26 cellular contexts compared by ENCODE assay signal in genomic region chr12:118042091-118042490, GRCh38. TPM values are rescaled to one million over a fixed set of nuclear protein-coding genes. Genes with fewer than 3 reads are reported as not detected.
DNase-seq lines count a peak whose midpoint lies in the region; ATAC-seq and TF ChIP-seq lines count a peak whose summit lies in the region.
"Had no signal": no experiment of that assay in that cellular context is flagged by ENCODE, and none has a peak within 500 bp of the region (broad histone marks: within the 10 kb centered on the region; RNA-seq: fewer than 3 reads in every experiment).

No MANE protein-coding gene starts in this region.

- H3K9me3 ChIP-seq in SK-N-SH = no peaks in the 10 kb centered on the region
- H3K9me3 ChIP-seq: BLaER1 treated with 17β-estradiol and CSF1 and Interleukin-3, amounts not matched to agents 10 nM and 100 nM; HAP-1 had no signal

- peaks cover 47% of the 10 kb centered on the region for H3K36me3 Mint-ChIP-seq in T-helper 1 cell treated with Interleukin-12 subunit alpha and Interleukin-12 subunit beta and Interleukin-4 antibody, amounts not matched to agents 30 μg/mL and 1 μg/mL, for 36 hours (ENCODE audit: low read depth)
- H3K36me3 Mint-ChIP-seq in activated naive CD4-positive, alpha-beta T cell treated with anti-CD3 and anti-CD28 coated beads, Interleukin-2, amount 50 U/mL, for 72 hours = peaks cover 20 to 65% of the 10 kb centered on the region in 2 donors
- peaks cover 98% of the 10 kb centered on the region for H3K36me3 Mint-ChIP-seq in activated T-helper 17 cell treated with anti-CD3 and anti-CD28 coated beads, Interleukin-2, amount 50 U/mL, for 72 hours (ENCODE audit: low read depth)
- peaks cover 100% of the 10 kb centered on the region for H3K36me3 Mint-ChIP-seq in stimulated activated effector memory CD8-positive, alpha-beta T cell treated with anti-CD3 and anti-CD28 coated beads, Interleukin-12 subunit alpha, Interleukin-12 subunit beta, amount 100 ng/mL, for 72 hours

- no peak overlapping the region for H3K27ac ChIP-seq in SK-N-SH (ENCODE audit: low read depth in 2 of 2, low read length in 1 of 2)
- H3K27ac ChIP-seq: 22Rv1; BLaER1 treated with 17β-estradiol and CSF1 and Interleukin-3, amounts not matched to agents 10 nM and 100 nM; HL-60 had no signal

- H3K4me3 Mint-ChIP-seq in T-helper 1 cell treated with Interleukin-12 subunit alpha and Interleukin-12 subunit beta and Interleukin-4 antibody, amounts not matched to agents 30 μg/mL and 1 μg/mL, for 36 hours = no peak overlapping the region
- peak overlapping the region; percentile 64 for H3K4me3 Mint-ChIP-seq in activated T-helper 17 cell treated with anti-CD3 and anti-CD28 coated beads, Interleukin-2, amount 50 U/mL, for 72 hours
- H3K4me3 Mint-ChIP-seq in stimulated activated effector memory CD8-positive, alpha-beta T cell treated with anti-CD3 and anti-CD28 coated beads, Interleukin-12 subunit alpha, Interleukin-12 subunit beta, amount 100 ng/mL, for 72 hours = no peak overlapping the region
- H3K4me3 Mint-ChIP-seq: CD8-positive, alpha-beta T cell; GM23338 had no signal

- H3K4me1 ChIP-seq in SK-N-SH (ENCODE audit: control insufficient read depth in 1 of 2, insufficient read depth in 2 of 2, low read depth in 1 of 2, low read length in 1 of 2) = no peaks in the 10 kb centered on the region
- H3K4me1 ChIP-seq: HAP-1 had no signal

- H3K79me2 ChIP-seq in SK-N-SH (ENCODE audit: insufficient read depth) = peaks cover 38% of the 10 kb centered on the region

- no peaks in the 10 kb centered on the region for H3F3A ChIP-seq in SK-N-SH (replicated peaks; ENCODE audit: insufficient read depth)

- no peak overlapping the region for H3K9ac ChIP-seq in SK-N-SH
- H3K9ac ChIP-seq: BLaER1 treated with 17β-estradiol and CSF1 and Interleukin-3, amounts not matched to agents 10 nM and 100 nM had no signal

- no peaks in the 10 kb centered on the region for H3K27me3 ChIP-seq in SK-N-SH (ENCODE audit: insufficient read depth)
- H3K27me3 ChIP-seq: BLaER1 treated with 17β-estradiol and CSF1 and Interleukin-3, amounts not matched to agents 10 nM and 100 nM had no signal

- no peak for TF ChIP-seq CTCF in SK-N-SH (IDR thresholded peaks at IDR 0.05)

- no peak overlapping the region for H3K4me3 ChIP-seq in SK-N-SH (ENCODE audit: low read depth in 2 of 2, low read length in 1 of 2)
- H3K4me3 ChIP-seq: BLaER1 treated with 17β-estradiol and CSF1 and Interleukin-3, amounts not matched to agents 10 nM and 100 nM; GM23338; HAP-1; K562 had no signal

- peaks cover 25% of the 10 kb centered on the region for H3K4me1 Mint-ChIP-seq in T-helper 1 cell treated with Interleukin-12 subunit alpha and Interleukin-12 subunit beta and Interleukin-4 antibody, amounts not matched to agents 30 μg/mL and 1 μg/mL, for 36 hours (ENCODE audit: low read depth)
- peaks cover 25% of the 10 kb centered on the region for H3K4me1 Mint-ChIP-seq in activated T-helper 17 cell treated with anti-CD3 and anti-CD28 coated beads, Interleukin-2, amount 50 U/mL, for 72 hours
- H3K4me1 Mint-ChIP-seq in stimulated activated effector memory CD8-positive, alpha-beta T cell treated with anti-CD3 and anti-CD28 coated beads, Interleukin-12 subunit alpha, Interleukin-12 subunit beta, amount 100 ng/mL, for 72 hours = peaks cover 42% of the 10 kb centered on the region

- TF ChIP-seq RAD21 in SK-N-SH (IDR thresholded peaks at IDR 0.05; ENCODE audit: low read length) = no peak

- WGBS in SK-N-SH (ENCODE audit: low lambda C conversion rate) = 92% methylated on average over 4 of the region's 4 CpGs

- H3K27ac Mint-ChIP-seq in T-helper 1 cell treated with Interleukin-12 subunit alpha and Interleukin-12 subunit beta and Interleukin-4 antibody, amounts not matched to agents 30 μg/mL and 1 μg/mL, for 36 hours = peak overlapping the region; percentile 26
- H3K27ac Mint-ChIP-seq in activated naive CD4-positive, alpha-beta T cell treated with anti-CD3 and anti-CD28 coated beads, Interleukin-2, amount 50 U/mL, for 72 hours = peak overlapping the region; percentile 88 to 94
- H3K27ac Mint-ChIP-seq in activated T-helper 17 cell treated with anti-CD3 and anti-CD28 coated beads, Interleukin-2, amount 50 U/mL, for 72 hours = peak overlapping the region; percentile 89
- peak overlapping the region; percentile 91 for H3K27ac Mint-ChIP-seq in stimulated activated effector memory CD8-positive, alpha-beta T cell treated with anti-CD3 and anti-CD28 coated beads, Interleukin-12 subunit alpha, Interleukin-12 subunit beta, amount 100 ng/mL, for 72 hours
- H3K27ac Mint-ChIP-seq: GM23338 had no signal

- no peaks in the 10 kb centered on the region for H3K9me3 Mint-ChIP-seq in T-helper 1 cell treated with Interleukin-12 subunit alpha and Interleukin-12 subunit beta and Interleukin-4 antibody, amounts not matched to agents 30 μg/mL and 1 μg/mL, for 36 hours
- no peaks in the 10 kb centered on the region for H3K9me3 Mint-ChIP-seq in activated naive CD4-positive, alpha-beta T cell treated with anti-CD3 and anti-CD28 coated beads, Interleukin-2, amount 50 U/mL, for 72 hours
- H3K9me3 Mint-ChIP-seq in activated T-helper 17 cell treated with anti-CD3 and anti-CD28 coated beads, Interleukin-2, amount 50 U/mL, for 72 hours = no peaks in the 10 kb centered on the region
- H3K9me3 Mint-ChIP-seq in stimulated activated effector memory CD8-positive, alpha-beta T cell treated with anti-CD3 and anti-CD28 coated beads, Interleukin-12 subunit alpha, Interleukin-12 subunit beta, amount 100 ng/mL, for 72 hours = no peaks in the 10 kb centered on the region
- H3K9me3 Mint-ChIP-seq: CD8-positive, alpha-beta T cell; GM23338 had no signal

- DNase-seq in T-helper 1 cell = no peak
- DNase-seq in activated naive CD4-positive, alpha-beta T cell treated with anti-CD3 and anti-CD28 coated beads, Interleukin-2, amount 50 U/mL, for 72 hours (ENCODE audit: low spot score in 2 of 2) = no peak
- DNase-seq in activated naive CD4-positive, alpha-beta T cell (lab: John Stamatoyannopoulos, UW) = no peak
- no peak for DNase-seq in stimulated activated effector memory CD8-positive, alpha-beta T cell treated with anti-CD3 and anti-CD28 coated beads, Interleukin-12 subunit alpha, Interleukin-12 subunit beta, amount 100 ng/mL, for 72 hours (ENCODE audit: low spot score in 2 of 2)
- DNase-seq in SK-N-SH = no peak
- DNase-seq in NCI-H2107 treated with DMSO at 0.1 percent for 48 hours (lab: John Stamatoyannopoulos, UW; ENCODE audit: unreplicated experiment) = no peak
- DNase-seq: ACHN; CD8-positive, alpha-beta T cell; DND-41; MM.1S; NCI-H1048; NCI-H1417 treated with DMSO at 0.1 percent for 48 hours; NCI-H187 treated with DMSO at 0.1 percent for 48 hours; NCI-H2107; NCI-H510A; NK-92 treated with Interleukin-12 subunit alpha and Interleukin-12 subunit beta, amount 100 ng/mL, for 24 hours; SIG-M5 had no signal

- CTCF ChIA-PET in SK-N-SH (lab: Yijun Ruan, JAX) = no interaction called here

- no peaks in the 10 kb centered on the region for H3K9me2 ChIP-seq in SK-N-SH

- peaks cover 4% of the 10 kb centered on the region; the same call in 1 of the 2 replicates for H4K20me1 ChIP-seq in SK-N-SH (ENCODE audit: insufficient read depth)

- H3K27me3 Mint-ChIP-seq in T-helper 1 cell treated with Interleukin-12 subunit alpha and Interleukin-12 subunit beta and Interleukin-4 antibody, amounts not matched to agents 30 μg/mL and 1 μg/mL, for 36 hours (ENCODE audit: low read depth) = no peaks in the 10 kb centered on the region
- H3K27me3 Mint-ChIP-seq in activated T-helper 17 cell treated with anti-CD3 and anti-CD28 coated beads, Interleukin-2, amount 50 U/mL, for 72 hours = no peaks in the 10 kb centered on the region

- no peak for ATAC-seq in activated naive CD4-positive, alpha-beta T cell treated with anti-CD3 and anti-CD28 coated beads, Interleukin-2, amount 50 U/mL, for 72 hours
- ATAC-seq in activated T-helper 17 cell treated with anti-CD3 and anti-CD28 coated beads, Interleukin-2, amount 50 U/mL, for 72 hours (replicated peaks) = peak; percentile 8
- peak; percentile 22 for ATAC-seq in stimulated activated effector memory CD8-positive, alpha-beta T cell treated with anti-CD3 and anti-CD28 coated beads, Interleukin-12 subunit alpha, Interleukin-12 subunit beta, amount 100 ng/mL, for 72 hours
- ATAC-seq: CD8-positive, alpha-beta T cell; GM23338; HepG2; K562 had no signal

- H3K4me2 ChIP-seq in SK-N-SH = no peak overlapping the region
- H3K4me2 ChIP-seq: BLaER1 treated with 17β-estradiol and CSF1 and Interleukin-3, amounts not matched to agents 10 nM and 100 nM; GM23338 had no signal

- TF ChIP-seq EP300 in SK-N-SH (IDR thresholded peaks at IDR 0.05; ENCODE audit: borderline replicate concordance in 1 of 2, low read depth in 1 of 2, low read length in 1 of 2) = no peak

- POLR2A ChIA-PET in SK-N-SH (lab: Yijun Ruan, JAX) = no interaction called here

- H3K36me3 ChIP-seq in SK-N-SH (replicated peaks in 1 of 2; ENCODE audit: control insufficient read depth in 1 of 2, insufficient read depth in 2 of 2, low read length in 1 of 2) = peaks cover 40 to 68% of the 10 kb centered on the region in 2 experiments

- no peak overlapping the region for H2AFZ ChIP-seq in SK-N-SH (ENCODE audit: low read depth)
- H2AFZ ChIP-seq: GM23338 had no signal

TF ChIP-seq in SK-N-SH, 30 proteins besides CTCF, POLR2A, EP300 and RAD21 (continues in another document):
- TF ChIP-seq MEF2A (IDR thresholded peaks at IDR 0.05; ENCODE audit: borderline replicate concordance, low read depth) = no peak
- no peak for TF ChIP-seq IRF3 (IDR thresholded peaks at IDR 0.05; ENCODE audit: low read depth, low read length)

RNA-seq across cellular contexts. Expression of gene WSB2, which starts 18.9 kb away (rescaled TPM):
- total RNA-seq in activated naive CD4-positive, alpha-beta T cell treated with anti-CD3 and anti-CD28 coated beads, Interleukin-2, amount 50 U/mL, for 72 hours = 10 to 100 TPM; 39.7 to 61.6 TPM
- total RNA-seq in activated T-helper 17 cell treated with anti-CD3 and anti-CD28 coated beads, Interleukin-2, amount 50 U/mL, for 72 hours = 10 to 100 TPM; 59.5 to 76.7 TPM
- 54.4 and 62.6 TPM in 2 replicates for polyA plus RNA-seq in SK-N-SH (2012; rRNA removed)
- 46.6 and 55.6 TPM in 2 replicates for polyA plus RNA-seq in SK-N-SH (2012; cell fraction: cytosol; rRNA removed)
- 36.4 and 37.6 TPM in 2 replicates for polyA plus RNA-seq in SK-N-SH (2012; cell fraction: nucleus; rRNA removed)

RNA-seq across cellular contexts. Expression of gene RFC5, which starts 25.6 kb away (rescaled TPM):
- 10 to 100 TPM; 69.6 to 88.0 TPM for total RNA-seq in activated naive CD4-positive, alpha-beta T cell treated with anti-CD3 and anti-CD28 coated beads, Interleukin-2, amount 50 U/mL, for 72 hours
- total RNA-seq in activated T-helper 17 cell treated with anti-CD3 and anti-CD28 coated beads, Interleukin-2, amount 50 U/mL, for 72 hours = 10 to 100 TPM; 53.7 to 64.4 TPM
- 15.3 and 16.0 TPM in 2 replicates for polyA plus RNA-seq in SK-N-SH (2012; rRNA removed)
- polyA plus RNA-seq in SK-N-SH (2012; cell fraction: cytosol; rRNA removed) = 11.6 and 13.2 TPM in 2 replicates
- polyA plus RNA-seq in SK-N-SH (2012; cell fraction: nucleus; rRNA removed) = 29.4 and 32.5 TPM in 2 replicates

Comparison
In these comparisons a context has a peak if more than half of its experiments do, and no peak if none do; other contexts are left out.
1. H3K27ac Mint-ChIP-seq: peak in every context shown above with its lines; median percentile 91 in activated naive CD4-positive, alpha-beta T cell treated with anti-CD3 and anti-CD28 coated beads, Interleukin-2, amount 50 U/mL, for 72 hours; 91 in stimulated activated effector memory CD8-positive, alpha-beta T cell treated with anti-CD3 and anti-CD28 coated beads, Interleukin-12 subunit alpha, Interleukin-12 subunit beta, amount 100 ng/mL, for 72 hours; 89 in activated T-helper 17 cell treated with anti-CD3 and anti-CD28 coated beads, Interleukin-2, amount 50 U/mL, for 72 hours; 26 in T-helper 1 cell treated with Interleukin-12 subunit alpha and Interleukin-12 subunit beta and Interleukin-4 antibody, amounts not matched to agents 30 μg/mL and 1 μg/mL, for 36 hours.
2. ATAC-seq: peak in activated T-helper 17 cell treated with anti-CD3 and anti-CD28 coated beads, Interleukin-2, amount 50 U/mL, for 72 hours (single experiment) and stimulated activated effector memory CD8-positive, alpha-beta T cell treated with anti-CD3 and anti-CD28 coated beads, Interleukin-12 subunit alpha, Interleukin-12 subunit beta, amount 100 ng/mL, for 72 hours (single experiment); none in activated naive CD4-positive, alpha-beta T cell treated with anti-CD3 and anti-CD28 coated beads, Interleukin-2, amount 50 U/mL, for 72 hours (0 of 2).